In the genomic region with DNA sequence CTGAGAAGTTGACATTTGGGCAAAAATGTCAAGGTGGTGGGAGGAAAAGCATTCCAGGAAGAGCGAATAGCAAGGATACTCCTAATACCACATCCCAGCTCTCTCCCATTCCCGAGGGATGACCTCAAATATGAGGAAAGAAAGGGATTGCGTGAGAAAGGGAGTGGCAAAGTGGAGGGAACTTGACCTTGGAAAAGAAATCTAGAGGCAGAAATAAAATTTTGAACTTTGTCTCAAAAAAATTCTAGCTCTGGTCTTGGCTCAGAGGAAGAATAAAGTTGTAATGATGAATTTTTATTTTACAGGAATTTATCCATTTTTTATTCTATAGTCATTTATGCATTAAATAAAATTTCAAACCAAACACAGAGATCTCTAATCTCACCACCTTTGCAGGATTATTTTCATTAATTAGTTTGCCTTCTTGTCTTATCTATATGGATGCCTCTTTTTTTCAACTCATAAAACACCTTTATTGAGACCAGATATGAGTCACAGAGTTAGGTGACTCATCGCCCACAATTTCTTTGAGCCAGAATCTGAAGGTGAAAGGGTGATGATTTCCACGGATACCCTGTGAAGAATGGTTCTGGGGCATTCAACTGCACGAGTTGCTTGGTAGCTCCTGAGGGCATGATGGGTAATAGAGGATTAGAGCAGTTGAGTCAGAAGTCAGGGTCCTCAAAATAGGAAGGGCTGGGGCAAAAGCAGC, we compare ENCODE assay signal across 8 cellular contexts.
DNase-seq lines count a peak whose midpoint lies in the region; ATAC-seq and TF ChIP-seq lines count a peak whose summit lies in the region.
"Had no signal": no experiment of that assay in that cellular context is flagged by ENCODE, and none has a peak within 500 bp of the region (broad histone marks: within the 10 kb centered on the region; RNA-seq: fewer than 3 reads in every experiment).

No MANE protein-coding gene starts in this region.

- H3K36me3 Mint-ChIP-seq in activated naive CD8-positive, alpha-beta T cell treated with anti-CD3 and anti-CD28 coated beads, Interleukin-2, amount 50 U/mL, for 24 hours (ENCODE audit: low read depth): peaks cover 3% of the 10 kb centered on the region
- H3K36me3 Mint-ChIP-seq: naive B cell had no signal

- H3K9me3 Mint-ChIP-seq in activated naive CD8-positive, alpha-beta T cell treated with anti-CD3 and anti-CD28 coated beads, Interleukin-2, amount 50 U/mL, for 24 hours: peaks cover 22% of the 10 kb centered on the region

- ATAC-seq in GM21825 (IDR thresholded peaks at IDR 0.05; ENCODE audit: unreplicated experiment): peak; percentile 70
- ATAC-seq in SK-N-SH treated with all-trans-retinoic acid at 6 μM for 48 hours: peak; percentile 49
- ATAC-seq in activated naive CD8-positive, alpha-beta T cell treated with anti-CD3 and anti-CD28 coated beads, Interleukin-2, amount 50 U/mL, for 24 hours: peak; percentile 95

- peak; percentile 66 for DNase-seq in activated naive CD8-positive, alpha-beta T cell treated with anti-CD3 and anti-CD28 coated beads, Interleukin-2, amount 50 U/mL, for 24 hours
- DNase-seq in stimulated activated CD4-positive, alpha-beta T cell treated with anti-CD3 and anti-CD28 coated beads, Interleukin-2, amount 100 ng/mL, for 24 hours: peak; percentile 49 to 67
- no peak for DNase-seq in NCI-H2171 (lab: John Stamatoyannopoulos, UW)
- no peak for DNase-seq in SIG-M5 treated with dmso at 0.1 percent for 504 hours (lab: John Stamatoyannopoulos, UW; ENCODE audit: unreplicated experiment)
- DNase-seq in occipital lobe (lab: John Stamatoyannopoulos, UW): no peak
- DNase-seq: naive B cell had no signal

- H3K27me3 Mint-ChIP-seq in activated naive CD8-positive, alpha-beta T cell treated with anti-CD3 and anti-CD28 coated beads, Interleukin-2, amount 50 U/mL, for 24 hours: no peaks in the 10 kb centered on the region
- H3K27me3 Mint-ChIP-seq: naive B cell had no signal

- H3K27ac Mint-ChIP-seq in activated naive CD8-positive, alpha-beta T cell treated with anti-CD3 and anti-CD28 coated beads, Interleukin-2, amount 50 U/mL, for 24 hours: peak overlapping the region; percentile 81

- peak overlapping the region; percentile 18 for H3K4me3 Mint-ChIP-seq in activated naive CD8-positive, alpha-beta T cell treated with anti-CD3 and anti-CD28 coated beads, Interleukin-2, amount 50 U/mL, for 24 hours

- H3K4me1 Mint-ChIP-seq in activated naive CD8-positive, alpha-beta T cell treated with anti-CD3 and anti-CD28 coated beads, Interleukin-2, amount 50 U/mL, for 24 hours: peaks cover 40% of the 10 kb centered on the region

TF ChIP-seq in SK-N-SH treated with all-trans-retinoic acid at 6 μM for 48 hours, 23 proteins besides CTCF, POLR2A, EP300 and RAD21:
- TF ChIP-seq, protein P1, sequence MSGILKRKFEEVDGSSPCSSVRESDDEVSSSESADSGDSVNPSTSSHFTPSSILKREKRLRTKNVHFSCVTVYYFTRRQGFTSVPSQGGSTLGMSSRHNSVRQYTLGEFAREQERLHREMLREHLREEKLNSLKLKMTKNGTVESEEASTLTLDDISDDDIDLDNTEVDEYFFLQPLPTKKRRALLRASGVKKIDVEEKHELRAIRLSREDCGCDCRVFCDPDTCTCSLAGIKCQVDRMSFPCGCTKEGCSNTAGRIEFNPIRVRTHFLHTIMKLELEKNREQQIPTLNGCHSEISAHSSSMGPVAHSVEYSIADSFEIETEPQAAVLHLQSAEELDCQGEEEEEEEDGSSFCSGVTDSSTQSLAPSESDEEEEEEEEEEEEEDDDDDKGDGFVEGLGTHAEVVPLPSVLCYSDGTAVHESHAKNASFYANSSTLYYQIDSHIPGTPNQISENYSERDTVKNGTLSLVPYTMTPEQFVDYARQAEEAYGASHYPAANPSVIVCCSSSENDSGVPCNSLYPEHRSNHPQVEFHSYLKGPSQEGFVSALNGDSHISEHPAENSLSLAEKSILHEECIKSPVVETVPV (CRISPR knock-in tag; IDR thresholded peaks at IDR 0.05): no peak
- TF ChIP-seq ESRRG (CRISPR knock-in tag; IDR thresholded peaks at IDR 0.05) (no peak), TOX (CRISPR knock-in tag; IDR thresholded peaks at IDR 0.05; ENCODE audit: borderline replicate concordance) (peak; percentile 35; the same call in 1 of the 2 replicates), RARB (CRISPR knock-in tag; IDR thresholded peaks at IDR 0.05) (no peak)
- TF ChIP-seq, protein P2, sequence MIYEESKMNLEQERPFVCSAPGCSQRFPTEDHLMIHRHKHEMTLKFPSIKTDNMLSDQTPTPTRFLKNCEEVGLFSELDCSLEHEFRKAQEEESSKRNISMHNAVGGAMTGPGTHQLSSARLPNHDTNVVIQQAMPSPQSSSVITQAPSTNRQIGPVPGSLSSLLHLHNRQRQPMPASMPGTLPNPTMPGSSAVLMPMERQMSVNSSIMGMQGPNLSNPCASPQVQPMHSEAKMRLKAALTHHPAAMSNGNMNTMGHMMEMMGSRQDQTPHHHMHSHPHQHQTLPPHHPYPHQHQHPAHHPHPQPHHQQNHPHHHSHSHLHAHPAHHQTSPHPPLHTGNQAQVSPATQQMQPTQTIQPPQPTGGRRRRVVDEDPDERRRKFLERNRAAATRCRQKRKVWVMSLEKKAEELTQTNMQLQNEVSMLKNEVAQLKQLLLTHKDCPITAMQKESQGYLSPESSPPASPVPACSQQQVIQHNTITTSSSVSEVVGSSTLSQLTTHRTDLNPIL (CRISPR knock-in tag; IDR thresholded peaks at IDR 0.05; ENCODE audit: low read depth): no peak

Comparison
In these comparisons a context has a peak if more than half of its experiments do, and no peak if none do; other contexts are left out.
1. DNase-seq: peak in activated naive CD8-positive, alpha-beta T cell treated with anti-CD3 and anti-CD28 coated beads, Interleukin-2, amount 50 U/mL, for 24 hours (single experiment) and stimulated activated CD4-positive, alpha-beta T cell treated with anti-CD3 and anti-CD28 coated beads, Interleukin-2, amount 100 ng/mL, for 24 hours (2 of 2); none in NCI-H2171 (single experiment), SIG-M5 treated with dmso at 0.1 percent for 504 hours (single experiment) and occipital lobe (single experiment).
2. Peak in every context shown above with its lines, with median percentiles within 50 percentile points of each other: ATAC-seq.